Comparison of ENCODE assay signal across 9 cellular contexts in the genomic region with DNA sequence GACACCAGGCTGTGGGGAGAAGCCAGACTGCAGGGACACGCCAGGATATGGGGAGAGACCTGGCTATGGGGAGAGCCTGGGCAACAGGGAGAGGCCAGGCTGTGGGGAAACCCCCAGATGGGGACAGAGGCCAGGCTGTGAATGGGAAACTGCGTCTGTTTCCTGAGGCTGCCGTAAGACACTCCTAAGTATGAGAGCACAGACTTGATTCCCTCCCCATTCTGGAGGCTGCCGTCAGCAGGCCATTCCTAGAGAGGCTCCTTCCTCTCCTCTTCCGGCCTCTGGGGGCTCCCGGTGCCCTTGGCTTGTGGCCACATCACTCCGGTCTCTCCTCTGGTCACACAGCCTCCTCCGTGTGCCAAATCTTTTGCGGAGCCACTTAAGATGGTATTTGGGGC.
"Had no signal": no experiment of that assay in that cellular context is flagged by ENCODE, and none has a peak within 500 bp of the region (broad histone marks: within the 10 kb centered on the region; RNA-seq: fewer than 3 reads in every experiment).

No MANE protein-coding gene starts in this region.

- DNase-seq: activated CD4-positive, alpha-beta T cell treated with anti-CD3 and anti-CD28 coated beads, Interleukin-2, amount 10 ng/mL, durations not matched to agents 7 days and 5 days; activated CD4-positive, CD25-positive, alpha-beta regulatory T cell; activated CD8-positive, alpha-beta memory T cell treated with anti-CD3 and anti-CD28 coated beads for 24 hours; amniotic stem cell; foreskin fibroblast; small intestine; trophoblast cell had no signal

- H3K27ac ChIP-seq: esophagus muscularis mucosa had no signal

- H3K9me3 ChIP-seq: esophagus muscularis mucosa had no signal

- H3K27me3 ChIP-seq: dorsolateral prefrontal cortex, esophagus muscularis mucosa had no signal

- H3K4me3 ChIP-seq: dorsolateral prefrontal cortex, esophagus muscularis mucosa had no signal
